Comparison of ENCODE assay signal across 10 cellular contexts in genomic region chr11:116513894-116514293, GRCh38.
DNase-seq lines count a peak whose midpoint lies in the region; ATAC-seq, FAIRE-seq and TF ChIP-seq lines count a peak whose summit lies in the region.
"Had no signal": no experiment of that assay in that cellular context is flagged by ENCODE, and none has a peak within 500 bp of the region (broad histone marks: within the 10 kb centered on the region; RNA-seq: fewer than 3 reads in every experiment).

No MANE protein-coding gene starts in this region.

- TF ChIP-seq CTCF in A549 (IDR thresholded peaks at IDR 0.05) (peak; percentile 24; the same call in 1 of the 3 replicates), OCI-LY1 (IDR thresholded peaks at IDR 0.05; ENCODE audit: low read length) (peak; percentile 26; the same call in 1 of the 2 replicates), fibroblast of pulmonary artery (IDR thresholded peaks at IDR 0.05; ENCODE audit: low read length, missing control alignments) (peak; percentile 32)

- H3K27me3 ChIP-seq in OCI-LY1 (ENCODE audit: insufficient read depth, low read length): no peaks in the 10 kb centered on the region
- peaks cover 0 to 47% of the 10 kb centered on the region in 2 experiments for H3K27me3 ChIP-seq in mesenchymal stem cell (ENCODE audit: control insufficient read depth in 1 of 2, insufficient read depth in 1 of 2, low read length in 2 of 2)

- H4K8ac ChIP-seq in mesenchymal stem cell (ENCODE audit: low read length): no peak overlapping the region

- no peak for FAIRE-seq in A549 (lab: Jason Lieb, UNC)
- FAIRE-seq: pancreas had no signal

- POLR2A ChIA-PET in A549 (lab: Yijun Ruan, JAX): no interaction called here

- no peak overlapping the region for H3K4me3 ChIP-seq in A549
- H3K4me3 ChIP-seq in OCI-LY1 (ENCODE audit: low read depth, low read length, poor library complexity, severe bottlenecking): no peak overlapping the region
- no peak overlapping the region for H3K4me3 ChIP-seq in fibroblast of pulmonary artery (replicated peaks; ENCODE audit: low read depth, low read length)
- no peak overlapping the region for H3K4me3 ChIP-seq in mesenchymal stem cell (ENCODE audit: insufficient read depth in 1 of 2, low read depth in 1 of 2, low read length in 2 of 2)
- H3K4me3 ChIP-seq: pancreas had no signal

- peak; percentile 29 to 40; a peak in 3 of 5 replicates for TF ChIP-seq RAD21 in A549 (conservative IDR thresholded peaks at IDR 0.05 in 1 of 2, IDR thresholded peaks at IDR 0.05 in 1 of 2)

- no peaks in the 10 kb centered on the region for H3K9me3 ChIP-seq in A549
- no peaks in the 10 kb centered on the region for H3K9me3 ChIP-seq in OCI-LY1 (ENCODE audit: low read length)
- no peaks in the 10 kb centered on the region for H3K9me3 ChIP-seq in mesenchymal stem cell (ENCODE audit: control insufficient read depth, low read length)
- H3K9me3 ChIP-seq: pancreas had no signal

- ATAC-seq in A549 (peak in 1 of 2 experiments; percentile 71; a peak in 3 of 6 replicates), GM21619 (IDR thresholded peaks at IDR 0.05; ENCODE audit: unreplicated experiment) (no peak)
- ATAC-seq: activated T-helper 17 cell treated with anti-CD3 and anti-CD28 coated beads, Interleukin-2, amount 50 U/mL, for 72 hours had no signal

- H4K20me1 ChIP-seq in OCI-LY1 (ENCODE audit: insufficient read depth, low read length): no peaks in the 10 kb centered on the region

- no peaks in the 10 kb centered on the region for H3K79me2 ChIP-seq in OCI-LY1 (ENCODE audit: insufficient read depth, low read length)

- H2BK12ac ChIP-seq in mesenchymal stem cell (ENCODE audit: low read length in 2 of 2): no peak overlapping the region

- no peak overlapping the region for H3K14ac ChIP-seq in mesenchymal stem cell (ENCODE audit: low read length in 2 of 2)

- H3K27ac ChIP-seq in A549 (no peak overlapping the region), OCI-LY1 (ENCODE audit: low read depth, low read length, poor library complexity, severe bottlenecking) (no peak overlapping the region), mesenchymal stem cell (ENCODE audit: low read length, poor library complexity, severe bottlenecking) (no peak overlapping the region)
- H3K27ac ChIP-seq: pancreas had no signal

- H3K9ac ChIP-seq in OCI-LY1 (ENCODE audit: low read length) (no peak overlapping the region), mesenchymal stem cell (ENCODE audit: low read length) (no peak overlapping the region)

- 8% methylated on average over 7 of the region's 8 CpGs for WGBS in A549 (ENCODE audit: missing lambda C conversion rate)
- 59% methylated on average over 5 of the region's 8 CpGs for WGBS in mesenchymal stem cell

- no peaks in the 10 kb centered on the region for H3K79me1 ChIP-seq in mesenchymal stem cell (replicated peaks; ENCODE audit: low read length, poor library complexity, severe bottlenecking)

- no peak for TF ChIP-seq EP300 in A549 (IDR thresholded peaks at IDR 0.05)

- no peak overlapping the region for H2AK5ac ChIP-seq in mesenchymal stem cell (ENCODE audit: low read length, severe bottlenecking)

- CTCF ChIA-PET in A549 (lab: Yijun Ruan, JAX): interaction anchor here (0.6 to 1.5 kb wide), 6 partner anchors 9 to 177 kb away, joined by 3 to 8 read pairs (median 4); no protein-coding TSS in a partner anchor

- H3K36me3 ChIP-seq in OCI-LY1 (ENCODE audit: insufficient read depth, low read length) (no peaks in the 10 kb centered on the region), mesenchymal stem cell (ENCODE audit: control insufficient read depth in 1 of 2, insufficient read depth in 2 of 2, low read depth in 1 of 2, low read length in 2 of 2) (no peaks in the 10 kb centered on the region)
- H3K36me3 ChIP-seq: pancreas had no signal

- H2BK5ac ChIP-seq in mesenchymal stem cell (ENCODE audit: low read depth, low read length, poor library complexity, severe bottlenecking): no peak overlapping the region

- TF ChIP-seq POLR2A in A549 (IDR thresholded peaks at IDR 0.05; ENCODE audit: low read length): no peak

- no peaks in the 10 kb centered on the region for H3K4me1 ChIP-seq in A549
- H3K4me1 ChIP-seq in OCI-LY1 (ENCODE audit: insufficient read depth, low read length, severe bottlenecking): no peaks in the 10 kb centered on the region
- H3K4me1 ChIP-seq in mesenchymal stem cell (ENCODE audit: control insufficient read depth, insufficient read depth, low read depth, low read length): no peaks in the 10 kb centered on the region
- H3K4me1 ChIP-seq: pancreas had no signal

- no peak overlapping the region for H3K4ac ChIP-seq in mesenchymal stem cell (ENCODE audit: low read depth in 1 of 2, low read length in 2 of 2)

- H2AFZ ChIP-seq in OCI-LY1 (ENCODE audit: low read length) (no peak overlapping the region), mesenchymal stem cell (ENCODE audit: low read depth, low read length) (no peak overlapping the region)

- H3K4me2 ChIP-seq in A549 (no peak overlapping the region), OCI-LY1 (ENCODE audit: low read length) (no peak overlapping the region), mesenchymal stem cell (ENCODE audit: low read length, poor library complexity, severe bottlenecking) (no peak overlapping the region)

- no peaks in the 10 kb centered on the region for H3K9me2 ChIP-seq in OCI-LY1 (ENCODE audit: low read depth, low read length)

- H3K18ac ChIP-seq in mesenchymal stem cell (ENCODE audit: low read depth in 1 of 2, low read length in 2 of 2): no peak overlapping the region

- no peaks in the 10 kb centered on the region for H3F3A ChIP-seq in OCI-LY1 (ENCODE audit: insufficient read depth, low read length)

- H2BK15ac ChIP-seq in mesenchymal stem cell (ENCODE audit: low read depth, poor library complexity, severe bottlenecking): no peak overlapping the region

- DNase-seq in A549 (ENCODE audit: low read depth in 1 of 2, low spot score in 1 of 2): peak in 1 of 2 experiments; percentile 54
- peak; percentile 4 for DNase-seq in GDM1 (lab: John Stamatoyannopoulos, UW)
- DNase-seq in fibroblast of pulmonary artery (ENCODE audit: low read depth): peak; percentile 43
- DNase-seq in mesenchymal stem cell: no peak
- no peak for DNase-seq in stimulated activated naive CD4-positive, alpha-beta T cell treated with Interleukin-2 at 50 U/mL for 16 hours (lab: John Stamatoyannopoulos, UW)
- no peak for DNase-seq in epidermal melanocyte (ENCODE audit: insufficient read length, low spot score)

- H4K91ac ChIP-seq in mesenchymal stem cell (ENCODE audit: low read length): no peak overlapping the region

- no peak overlapping the region for H3K23ac ChIP-seq in mesenchymal stem cell (ENCODE audit: low read length in 2 of 2)

- no peak overlapping the region for H2BK120ac ChIP-seq in mesenchymal stem cell (ENCODE audit: low read depth, low read length)

TF ChIP-seq in A549, 52 proteins besides CTCF, POLR2A, EP300 and RAD21:
- peak; percentile 39; the same call in 1 of the 3 replicates for TF ChIP-seq SMC3 (IDR thresholded peaks at IDR 0.05)
- no peak for TF ChIP-seq JUN (IDR thresholded peaks at IDR 0.05)
- TF ChIP-seq ZC3H11A (IDR thresholded peaks at IDR 0.05): peak; percentile 20; the same call in 1 of the 2 replicates
- no peak for TF ChIP-seq FOSB (CRISPR knock-in tag; IDR thresholded peaks at IDR 0.05)
- TF ChIP-seq HEYL (CRISPR knock-in tag; IDR thresholded peaks at IDR 0.05): no peak
- no peak for TF ChIP-seq BHLHE40 (IDR thresholded peaks at IDR 0.05; ENCODE audit: low read depth, low read length)

Comparison
In these comparisons a context has a peak if more than half of its experiments do, and no peak if none do; other contexts are left out.
1. DNase-seq: peak in GDM1 (single experiment) and fibroblast of pulmonary artery (single experiment); none in mesenchymal stem cell (single experiment), stimulated activated naive CD4-positive, alpha-beta T cell treated with Interleukin-2 at 50 U/mL for 16 hours (single experiment) and epidermal melanocyte (single experiment).
2. Peak in every context shown above with its lines, with median percentiles within 50 percentile points of each other: CTCF ChIP-seq.